In the genomic region with DNA sequence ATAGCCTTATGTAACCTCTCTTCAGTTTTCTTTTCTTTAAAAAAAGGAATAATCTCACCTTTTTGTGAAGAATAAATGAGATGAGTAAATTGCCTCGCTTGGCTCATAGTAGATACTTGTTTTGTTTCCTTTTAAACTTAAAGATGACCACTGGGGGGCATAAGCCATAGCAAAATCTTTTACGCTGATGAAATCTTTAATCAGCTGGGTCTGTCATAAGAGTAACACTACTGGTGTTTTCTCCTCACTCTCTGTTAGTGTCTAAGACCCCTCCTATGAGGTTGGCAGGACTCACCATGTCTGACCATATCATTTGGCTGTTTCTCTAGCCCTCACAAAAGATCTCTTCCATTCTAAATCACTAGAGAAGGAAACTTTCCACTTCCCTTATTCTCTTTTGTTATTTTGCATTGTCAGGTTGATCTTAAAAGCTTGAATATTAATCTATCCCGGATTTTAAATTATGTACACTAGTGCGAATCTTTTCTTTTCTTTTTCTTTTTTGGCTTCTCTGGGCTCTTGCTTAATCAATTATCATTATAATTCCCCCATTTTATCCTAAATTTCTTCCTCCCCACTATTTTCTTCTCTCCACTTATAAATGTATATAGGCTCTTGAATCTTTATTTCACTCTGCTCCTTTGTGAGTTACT, we compare ENCODE assay signal across 8 cellular contexts. TPM values are rescaled to one million over a fixed set of nuclear protein-coding genes. Genes with fewer than 3 reads are reported as not detected.
DNase-seq lines count a peak whose midpoint lies in the region; ATAC-seq, FAIRE-seq and TF ChIP-seq lines count a peak whose summit lies in the region.

No MANE protein-coding gene starts in this region.

- H3K27me3 Mint-ChIP-seq in activated naive CD4-positive, alpha-beta T cell treated with anti-CD3 and anti-CD28 coated beads, Interleukin-2, amount 10 ng/mL, durations not matched to agents 7 days and 5 days = no peaks in the 10 kb centered on the region

- H2AFZ ChIP-seq in osteoblast (ENCODE audit: low read length) = peak overlapping the region; percentile 63

- H3K4me3 ChIP-seq in bronchial epithelial cell (ENCODE audit: low read depth, low read length) (no peak overlapping the region), osteoblast (ENCODE audit: insufficient read depth, low read length) (no peak overlapping the region)

- H3K27ac ChIP-seq in osteoblast (ENCODE audit: low read depth, low read length) = no peak overlapping the region

- FAIRE-seq in bronchial epithelial cell (lab: Jason Lieb, UNC) = no peak

- H3K4me3 Mint-ChIP-seq in activated naive CD4-positive, alpha-beta T cell treated with anti-CD3 and anti-CD28 coated beads, Interleukin-2, amount 10 ng/mL, durations not matched to agents 7 days and 5 days = no peak overlapping the region

- H3K27me3 ChIP-seq in bronchial epithelial cell (ENCODE audit: control insufficient read depth, insufficient read depth, low read length) = no peaks in the 10 kb centered on the region
- no peaks in the 10 kb centered on the region for H3K27me3 ChIP-seq in osteoblast (ENCODE audit: insufficient read depth, low read length)

- H3K79me2 ChIP-seq in osteoblast (ENCODE audit: insufficient read depth, low read length) = no peaks in the 10 kb centered on the region

- peaks cover 48% of the 10 kb centered on the region for H3K4me1 Mint-ChIP-seq in activated naive CD4-positive, alpha-beta T cell treated with anti-CD3 and anti-CD28 coated beads, Interleukin-2, amount 10 ng/mL, durations not matched to agents 7 days and 5 days

- peak overlapping the region; percentile 42 for H3K27ac Mint-ChIP-seq in activated naive CD4-positive, alpha-beta T cell treated with anti-CD3 and anti-CD28 coated beads, Interleukin-2, amount 10 ng/mL, durations not matched to agents 7 days and 5 days

- TF ChIP-seq CTCF in bronchial epithelial cell (IDR thresholded peaks at IDR 0.05; ENCODE audit: insufficient read depth, low read length, severe bottlenecking) (peak; percentile 13), osteoblast (IDR thresholded peaks at IDR 0.05; ENCODE audit: extremely low read depth, low read depth, low read length) (peak; percentile 50)

- peaks cover 13% of the 10 kb centered on the region for H3K4me1 ChIP-seq in osteoblast (ENCODE audit: insufficient read depth, low read length)

- H3K4me2 ChIP-seq in osteoblast (ENCODE audit: insufficient read depth, low read length) = no peak overlapping the region

- H3K36me3 ChIP-seq in bronchial epithelial cell (ENCODE audit: control insufficient read depth, insufficient read depth, low read length) = no peaks in the 10 kb centered on the region
- H3K36me3 ChIP-seq in osteoblast (ENCODE audit: insufficient read depth, low read length) = no peaks in the 10 kb centered on the region

- H3K9me3 Mint-ChIP-seq in activated naive CD4-positive, alpha-beta T cell treated with anti-CD3 and anti-CD28 coated beads, Interleukin-2, amount 10 ng/mL, durations not matched to agents 7 days and 5 days = no peaks in the 10 kb centered on the region

- no peak for ATAC-seq in HG02623 (IDR thresholded peaks at IDR 0.05; ENCODE audit: unreplicated experiment)

- CTCF ChIA-PET in activated naive CD4-positive, alpha-beta T cell treated with anti-CD3 and anti-CD28 coated beads, Interleukin-2, amount 10 ng/mL, durations not matched to agents 7 days and 5 days (lab: Charles Lee) = interaction anchor here (0.6 to 3.9 kb wide), 16 partner anchors 8 to 282 kb away, joined by 3 to 49 read pairs (median 4); a partner anchor contains a TSS

- no peaks in the 10 kb centered on the region for H3K9me3 ChIP-seq in osteoblast (ENCODE audit: low read depth, low read length)

- DNase-seq in activated naive CD4-positive, alpha-beta T cell treated with anti-CD3 and anti-CD28 coated beads, Interleukin-2, amount 10 ng/mL, durations not matched to agents 7 days and 5 days = no peak
- no peak for DNase-seq in activated naive CD4-positive, alpha-beta T cell treated with anti-CD3 and anti-CD28 coated beads, Interleukin-2, amount 50 U/mL, for 16 hours
- DNase-seq in NAMALWA (ENCODE audit: low spot score) (peak; percentile 91), bronchial epithelial cell (ENCODE audit: low read depth) (peak; percentile 39), osteoblast (ENCODE audit: insufficient read length, low spot score, missing footprints) (no peak), NCI-H748 treated with DMSO at 0.1 percent for 48 hours (lab: John Stamatoyannopoulos, UW) (no peak), GM19238 (ENCODE audit: insufficient read length, low spot score) (no peak)

- peaks cover 4% of the 10 kb centered on the region for H3K36me3 Mint-ChIP-seq in activated naive CD4-positive, alpha-beta T cell treated with anti-CD3 and anti-CD28 coated beads, Interleukin-2, amount 10 ng/mL, durations not matched to agents 7 days and 5 days

- no peaks in the 10 kb centered on the region for H4K20me1 ChIP-seq in osteoblast (ENCODE audit: insufficient read depth, low read length)

RNA-seq across cellular contexts. Expression of a gene that starts 12.5 kb away (rescaled TPM):
- under 0.01 and 0.13 TPM in 2 replicates for total RNA-seq in bronchial epithelial cell
- total RNA-seq in osteoblast = 0.59 and 1.4 TPM in 2 replicates

RNA-seq across cellular contexts. Expression of a gene that starts 13.0 kb away (rescaled TPM):
- 1.0 and 1.3 TPM in 2 replicates for total RNA-seq in bronchial epithelial cell
- total RNA-seq in osteoblast = 1.4 and 1.8 TPM in 2 replicates

RNA-seq across cellular contexts. Expression of a gene that starts 21.8 kb away (rescaled TPM):
- total RNA-seq in bronchial epithelial cell (under 0.01 and 0.51 TPM in 2 replicates), osteoblast (1.1 and 2.7 TPM in 2 replicates)

RNA-seq across cellular contexts. Expression of a gene that starts 29.6 kb away (rescaled TPM):
- total RNA-seq in bronchial epithelial cell (not detected in 2 replicates), osteoblast (not detected in 2 replicates)

RNA-seq across cellular contexts. Expression of a gene that starts 31.7 kb away (rescaled TPM):
- total RNA-seq in bronchial epithelial cell (3.4 and 5.5 TPM in 2 replicates), osteoblast (7.1 and 8.0 TPM in 2 replicates)

Comparison
In these comparisons a context has a peak if more than half of its experiments do, and no peak if none do; other contexts are left out.
1. DNase-seq: peak in NAMALWA (single experiment) and bronchial epithelial cell (single experiment); none in activated naive CD4-positive, alpha-beta T cell treated with anti-CD3 and anti-CD28 coated beads, Interleukin-2, amount 10 ng/mL, durations not matched to agents 7 days and 5 days (single experiment), activated naive CD4-positive, alpha-beta T cell treated with anti-CD3 and anti-CD28 coated beads, Interleukin-2, amount 50 U/mL, for 16 hours (single experiment), osteoblast (single experiment), NCI-H748 treated with DMSO at 0.1 percent for 48 hours (single experiment) and GM19238 (single experiment).